10 cellular contexts compared by ENCODE assay signal in genomic region chr5:37900692-37901091, GRCh38.
DNase-seq lines count a peak whose midpoint lies in the region; ATAC-seq and TF ChIP-seq lines count a peak whose summit lies in the region.
"Had no signal": no experiment of that assay in that cellular context is flagged by ENCODE, and none has a peak within 500 bp of the region (broad histone marks: within the 10 kb centered on the region; RNA-seq: fewer than 3 reads in every experiment).

No MANE protein-coding gene starts in this region.

- H3K27me3 ChIP-seq in uterus, result no peaks in the 10 kb centered on the region

- intact Hi-C loops in Right ventricle myocardium inferior (cut with DNase I), result loop anchor here (5.0 kb wide), 1 partner anchor 63 kb away; no protein-coding TSS in a partner anchor
- intact Hi-C loops in cardiac septum (cut with DNase I), result no loop called here
- intact Hi-C loops in left ventricle myocardium superior (cut with micrococcal nuclease), result no loop called here
- intact Hi-C loops in uterus (cut with DNase I; ENCODE audit: low total_unique reads), result no loop called here

- ATAC-seq in Right ventricle myocardium inferior (peak; percentile 96), SK-N-SH treated with all-trans-retinoic acid at 6 μM for 48 hours (peak; percentile 74), left ventricle myocardium superior (peak; percentile 98), GM19467 (IDR thresholded peaks at IDR 0.05; ENCODE audit: unreplicated experiment) (no peak), HG03139 (IDR thresholded peaks at IDR 0.05; ENCODE audit: unreplicated experiment) (no peak)
- no peak for ATAC-seq in activated T-cell treated with anti-CD3 and anti-CD28 coated beads, Interleukin-2, amount 50 U/mL, for 4 hours

- H3K36me3 Mint-ChIP-seq in activated T-cell treated with anti-CD3 and anti-CD28 coated beads, Interleukin-2, amount 50 U/mL, for 4 hours (ENCODE audit: insufficient read depth), result no peaks in the 10 kb centered on the region

- H3K27me3 Mint-ChIP-seq in activated T-cell treated with anti-CD3 and anti-CD28 coated beads, Interleukin-2, amount 50 U/mL, for 4 hours (ENCODE audit: low read depth), result peaks cover 9% of the 10 kb centered on the region

- no peak for TF ChIP-seq POLR2A in uterus (IDR thresholded peaks at IDR 0.05)

- DNase-seq in Right ventricle myocardium inferior (ENCODE audit: missing footprints), result peak; percentile 87
- no peak for DNase-seq in cardiac septum (ENCODE audit: low spot score)
- DNase-seq in left ventricle myocardium superior, result peak; percentile 84
- peak; percentile 22 to 55 for DNase-seq in uterus
- no peak for DNase-seq in activated T-cell treated with anti-CD3 and anti-CD28 coated beads, Interleukin-2, amount 50 U/mL, for 4 hours
- DNase-seq: DND-41, small intestine had no signal

- H3K4me1 ChIP-seq in uterus, result no peaks in the 10 kb centered on the region

- no peaks in the 10 kb centered on the region for H3K4me1 Mint-ChIP-seq in activated T-cell treated with anti-CD3 and anti-CD28 coated beads, Interleukin-2, amount 50 U/mL, for 4 hours (ENCODE audit: low read depth)

- peaks cover 5% of the 10 kb centered on the region for H3K9me3 Mint-ChIP-seq in activated T-cell treated with anti-CD3 and anti-CD28 coated beads, Interleukin-2, amount 50 U/mL, for 4 hours

- no peaks in the 10 kb centered on the region for H3K9me3 ChIP-seq in uterus

- H3K36me3 ChIP-seq in uterus, result no peaks in the 10 kb centered on the region

- no peak for TF ChIP-seq CTCF in uterus (IDR thresholded peaks at IDR 0.05)

- no peak overlapping the region for H3K4me3 Mint-ChIP-seq in activated T-cell treated with anti-CD3 and anti-CD28 coated beads, Interleukin-2, amount 50 U/mL, for 4 hours

- H3K4me3 ChIP-seq in uterus, result no peak overlapping the region

- no peak overlapping the region for H3K27ac ChIP-seq in uterus

TF ChIP-seq in SK-N-SH treated with all-trans-retinoic acid at 6 μM for 48 hours, 23 proteins besides CTCF, POLR2A, EP300 and RAD21:
- TF ChIP-seq TCF4 (CRISPR knock-in tag; IDR thresholded peaks at IDR 0.05; ENCODE audit: borderline replicate concordance) (no peak), CSRNP3 (CRISPR knock-in tag; IDR thresholded peaks at IDR 0.05) (no peak), ZNF8 (CRISPR knock-in tag; IDR thresholded peaks at IDR 0.05) (no peak)

Comparison
In these comparisons a context has a peak if more than half of its experiments do, and no peak if none do; other contexts are left out.
1. DNase-seq: peak in Right ventricle myocardium inferior (single experiment), left ventricle myocardium superior (single experiment) and uterus (2 of 2); none in cardiac septum (single experiment) and activated T-cell treated with anti-CD3 and anti-CD28 coated beads, Interleukin-2, amount 50 U/mL, for 4 hours (single experiment).
2. ATAC-seq: peak in Right ventricle myocardium inferior (single experiment), SK-N-SH treated with all-trans-retinoic acid at 6 μM for 48 hours (single experiment) and left ventricle myocardium superior (single experiment); none in activated T-cell treated with anti-CD3 and anti-CD28 coated beads, Interleukin-2, amount 50 U/mL, for 4 hours (0 of 2), GM19467 (single experiment) and HG03139 (single experiment).